33 cellular contexts compared by ENCODE assay signal in genomic region chr2:61675204-61675603, GRCh38.
DNase-seq lines count a peak whose midpoint lies in the region; ATAC-seq, FAIRE-seq and TF ChIP-seq lines count a peak whose summit lies in the region.
"Had no signal": no experiment of that assay in that cellular context is flagged by ENCODE, and none has a peak within 500 bp of the region (broad histone marks: within the 10 kb centered on the region; RNA-seq: fewer than 3 reads in every experiment).

No MANE protein-coding gene starts in this region.

- no peak overlapping the region for H2AFZ ChIP-seq in K562 (ENCODE audit: low read depth, low read length)

- no peak for TF ChIP-seq POLR2A in K562 (conservative IDR thresholded peaks at IDR 0.05)

- H3K4me3 ChIP-seq in HEK293 (ENCODE audit: low read depth, low read length) (no peak overlapping the region), K562 (no peak overlapping the region)
- H3K4me3 ChIP-seq: A549; BLaER1; BLaER1 treated with 17β-estradiol and CSF1 and Interleukin-3, amounts not matched to agents 10 nM and 100 nM had no signal

- no peaks in the 10 kb centered on the region for H3K36me3 ChIP-seq in HEK293 (ENCODE audit: control insufficient read depth in 2 of 2, insufficient read depth in 1 of 2, low read length in 2 of 2)
- H3K36me3 ChIP-seq in K562 (ENCODE audit: control insufficient read depth, insufficient read depth, low read length) = no peaks in the 10 kb centered on the region
- H3K36me3 ChIP-seq: BE2C, BLaER1 had no signal

- POLR2A ChIA-PET in HEK293 (lab: Yijun Ruan, JAX) (no interaction called here), K562 (lab: Yijun Ruan, JAX) (no interaction called here)

- no peak for TF ChIP-seq RAD21 in K562 (CRISPR knock-in tag; conservative IDR thresholded peaks at IDR 0.05 in 1 of 2, IDR thresholded peaks at IDR 0.05 in 1 of 2)

- TF ChIP-seq EP300 in K562 (IDR thresholded peaks at IDR 0.05; ENCODE audit: low read length) = no peak

- no peak for FAIRE-seq in K562 (lab: Jason Lieb, UNC)
- FAIRE-seq: A204.1, A549, D721Med had no signal

- DNase-seq in OCI-M1 (lab: John Stamatoyannopoulos, UW) (peak; percentile 50), K562 (ENCODE audit: extremely low read depth in 1 of 4, low spot score in 3 of 4) (no peak), NCI-H187 treated with DMSO at 0.1 percent for 48 hours (lab: John Stamatoyannopoulos, UW) (no peak)
- DNase-seq: 8988T; ACHN; AML-193; BE2C; C1 segment of cervical spinal cord; Caco-2; Calu3; CD4-positive, alpha-beta memory T cell; CD4-positive, alpha-beta T cell; CD4-positive, CD25-positive, alpha-beta regulatory T cell; CD8-positive, alpha-beta memory T cell; CD8-positive, alpha-beta T cell; COR-L47; DMS 273 treated with DMSO at 0.1 percent for 48 hours; DMS153; DMS53; DMS79; DMS79 treated with DMSO at 0.1 percent for 48 hours; DND-41; EL had no signal

- no peaks in the 10 kb centered on the region for H3K9me1 ChIP-seq in K562 (ENCODE audit: control insufficient read depth, insufficient read depth, low read length)

- TF ChIP-seq CTCF in HEK293 (tag by site-specific recombination; IDR thresholded peaks at IDR 0.05) (no peak), K562 (IDR thresholded peaks at IDR 0.05 in 2 of 3, conservative IDR thresholded peaks at IDR 0.05 in 1 of 3; ENCODE audit: insufficient read depth in 2 of 3, low read depth in 1 of 3, low read length in 3 of 3) (no peak)

- no peaks in the 10 kb centered on the region for H4K20me1 ChIP-seq in K562 (replicated peaks; ENCODE audit: control insufficient read depth, insufficient read depth, low read length)
- H4K20me1 ChIP-seq: BLaER1; BLaER1 treated with 17β-estradiol and CSF1 and Interleukin-3, amounts not matched to agents 10 nM and 100 nM had no signal

- H3K27ac ChIP-seq in HEK293 (ENCODE audit: extremely low read depth, low read depth, low read length) (no peak overlapping the region), K562 (ENCODE audit: extremely low read depth, low read depth, low read length) (no peak overlapping the region)
- H3K27ac ChIP-seq: 22Rv1; A549; BLaER1; BLaER1 treated with 17β-estradiol and CSF1 and Interleukin-3, amounts not matched to agents 10 nM and 100 nM; C4-2B had no signal

- no peaks in the 10 kb centered on the region for H3K27me3 ChIP-seq in K562 (ENCODE audit: control insufficient read depth in 2 of 2, insufficient read depth in 2 of 2, low read length in 2 of 2)
- H3K27me3 ChIP-seq: BE2C; BLaER1; BLaER1 treated with 17β-estradiol and CSF1 and Interleukin-3, amounts not matched to agents 10 nM and 100 nM had no signal

- CTCF ChIA-PET in HEK293 (lab: Yijun Ruan, JAX) (no interaction called here), K562 (lab: Yijun Ruan, JAX; ENCODE audit: low intra/inter-chr PET ratio) (no interaction called here)

- H3K9me3 ChIP-seq in HEK293 (ENCODE audit: control insufficient read depth, insufficient read depth, low read depth, low read length) (no peaks in the 10 kb centered on the region), K562 (replicated peaks; ENCODE audit: control insufficient read depth, insufficient read depth, low read depth, low read length) (peaks cover 6% of the 10 kb centered on the region; the same call in 1 of the 2 replicates)
- H3K9me3 ChIP-seq: BE2C had no signal

- H3K4me2 ChIP-seq in K562 (ENCODE audit: insufficient read depth, low read length) = no peak overlapping the region
- H3K4me2 ChIP-seq: A549; BLaER1; BLaER1 treated with 17β-estradiol and CSF1 and Interleukin-3, amounts not matched to agents 10 nM and 100 nM had no signal

- intact Hi-C loops in K562 (cut with micrococcal nuclease) = no loop called here

- no peaks in the 10 kb centered on the region for H3K79me2 ChIP-seq in K562 (ENCODE audit: control insufficient read depth, insufficient read depth, low read length)

- ATAC-seq in K562 (no peak), GM18511 (IDR thresholded peaks at IDR 0.05; ENCODE audit: unreplicated experiment) (no peak), HG03135 (IDR thresholded peaks at IDR 0.05; ENCODE audit: unreplicated experiment) (no peak)
- ATAC-seq: A549; CD8-positive, alpha-beta T cell had no signal

- in situ Hi-C loops in K562 (cut with MboI) = no loop called here

- no TSS peak for BruUV-seq in K562 (replicated peaks; lab: Mats Ljungman, UMichigan)

- no peak overlapping the region for H3K9ac ChIP-seq in K562 (ENCODE audit: insufficient read depth in 1 of 2, low read depth in 2 of 2, low read length in 2 of 2)
- H3K9ac ChIP-seq: BLaER1; BLaER1 treated with 17β-estradiol and CSF1 and Interleukin-3, amounts not matched to agents 10 nM and 100 nM had no signal

- H3K4me1 ChIP-seq in HEK293 (ENCODE audit: control insufficient read depth, insufficient read depth, low read length) (peaks cover 9% of the 10 kb centered on the region), K562 (replicated peaks in 1 of 2; ENCODE audit: control insufficient read depth in 2 of 2, insufficient read depth in 2 of 2, low read length in 2 of 2) (no peaks in the 10 kb centered on the region)
- H3K4me1 ChIP-seq: BE2C had no signal

TF ChIP-seq in HEK293, 187 proteins besides CTCF, POLR2A, EP300 and RAD21:
- TF ChIP-seq ZNF488 (tag by site-specific recombination; IDR thresholded peaks at IDR 0.05) (no peak), SETDB1 (IDR thresholded peaks at IDR 0.05; ENCODE audit: insufficient read length, low read length) (peak; percentile 73)

TF ChIP-seq in K562, 482 proteins besides CTCF, POLR2A, EP300 and RAD21:
- peak in 1 of 2 experiments; percentile 48; a peak in 1 of 3 replicates for TF ChIP-seq CBX3 (IDR thresholded peaks at IDR 0.05; ENCODE audit: borderline replicate concordance in 1 of 2, low read length in 2 of 2)
- no peak for TF ChIP-seq ZNF445 (CRISPR knock-in tag; IDR thresholded peaks at IDR 0.05; ENCODE audit: low read depth)
- TF ChIP-seq TRIM28 (IDR thresholded peaks at IDR 0.05) = peak; percentile 75

Comparison
In these comparisons a context has a peak if more than half of its experiments do, and no peak if none do; other contexts are left out.
1. Of the 44 proteins assayed by ChIP-seq in both K562 and HEK293: peak only in K562: TRIM28; only in HEK293: SETDB1; in both: none; in neither: 42.